ENCODE assay signal across 1 cellular context in genomic region chr2:219575566-219576504, GRCh38.
A peak's percentile ranks its signal among the peaks of the same experiment; 100 is the strongest.
TF ChIP-seq lines count a peak whose summit lies in the region.

No MANE protein-coding gene starts in this region.

TF ChIP-seq in K562, 482 proteins besides CTCF, POLR2A, EP300 and RAD21:
- TF ChIP-seq, protein P1, sequence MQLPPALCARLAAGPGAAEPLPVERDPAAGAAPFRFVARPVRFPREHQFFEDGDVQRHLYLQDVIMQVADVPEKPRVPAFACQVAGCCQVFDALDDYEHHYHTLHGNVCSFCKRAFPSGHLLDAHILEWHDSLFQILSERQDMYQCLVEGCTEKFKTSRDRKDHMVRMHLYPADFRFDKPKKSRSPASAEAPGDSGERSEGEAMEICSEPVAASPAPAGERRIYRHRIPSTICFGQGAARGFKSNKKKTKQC (CRISPR knock-in tag; IDR thresholded peaks at IDR 0.05) = no peak
- TF ChIP-seq, protein P2, sequence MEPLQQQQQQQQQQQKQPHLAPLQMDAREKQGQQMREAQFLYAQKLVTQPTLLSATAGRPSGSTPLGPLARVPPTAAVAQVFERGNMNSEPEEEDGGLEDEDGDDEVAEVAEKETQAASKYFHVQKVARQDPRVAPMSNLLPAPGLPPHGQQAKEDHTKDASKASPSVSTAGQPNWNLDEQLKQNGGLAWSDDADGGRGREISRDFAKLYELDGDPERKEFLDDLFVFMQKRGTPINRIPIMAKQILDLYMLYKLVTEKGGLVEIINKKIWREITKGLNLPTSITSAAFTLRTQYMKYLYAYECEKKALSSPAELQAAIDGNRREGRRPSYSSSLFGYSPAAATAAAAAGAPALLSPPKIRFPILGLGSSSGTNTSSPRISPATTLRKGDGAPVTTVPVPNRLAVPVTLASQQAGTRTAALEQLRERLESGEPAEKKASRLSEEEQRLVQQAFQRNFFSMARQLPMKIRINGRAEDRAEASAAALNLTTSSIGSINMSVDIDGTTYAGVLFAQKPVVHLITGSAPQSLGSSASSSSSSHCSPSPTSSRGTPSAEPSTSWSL (CRISPR knock-in tag; IDR thresholded peaks at IDR 0.05; ENCODE audit: borderline replicate concordance) = no peak
- TF ChIP-seq CEBPB (tag; IDR thresholded peaks at IDR 0.05) (peak; percentile 50; the same call in 1 of the 2 replicates), FOXA3 (CRISPR knock-in tag; conservative IDR thresholded peaks at IDR 0.05 in 1 of 2, IDR thresholded peaks at IDR 0.05 in 1 of 2) (no peak), ARID2 (IDR thresholded peaks at IDR 0.05) (no peak), ZMIZ1 (IDR thresholded peaks at IDR 0.05; ENCODE audit: low read depth in 2 of 2, low read length in 2 of 2) (no peak), CBFA2T2 (conservative IDR thresholded peaks at IDR 0.05) (peak; percentile 48), L3MBTL2 (IDR thresholded peaks at IDR 0.05) (no peak), PKNOX1 (IDR thresholded peaks at IDR 0.05) (0 out of 2 replicates have a peak, but pooled peaks have one; percentile 38), NR2C1 (IDR thresholded peaks at IDR 0.05) (no peak), NR2C1 (tag; IDR thresholded peaks at IDR 0.05) (0 out of 2 replicates have a peak, but pooled peaks have one; percentile 31), BCOR (IDR thresholded peaks at IDR 0.05) (no peak), MEF2D (tag; conservative IDR thresholded peaks at IDR 0.05; ENCODE audit: low read depth) (no peak), FOXJ3 (CRISPR knock-in tag; IDR thresholded peaks at IDR 0.05) (no peak), SMC3 (conservative IDR thresholded peaks at IDR 0.05; ENCODE audit: insufficient read depth, low read depth, low read length) (no peak), CBFA2T3 (IDR thresholded peaks at IDR 0.05) (peak; percentile 64), ZNF740 (CRISPR knock-in tag; IDR thresholded peaks at IDR 0.05) (no peak), ZNF740 (tag; IDR thresholded peaks at IDR 0.05) (no peak), CREM (IDR thresholded peaks at IDR 0.05; ENCODE audit: low read depth) (no peak), NCOR1 (IDR thresholded peaks at IDR 0.05) (peak; percentile 24; the same call in 1 of the 2 replicates), POLR3A (IDR thresholded peaks at IDR 0.05; ENCODE audit: borderline replicate concordance, extremely low read depth, insufficient read depth, insufficient read length) (no peak), KAT8 (IDR thresholded peaks at IDR 0.05; ENCODE audit: low read depth) (no peak), OTX1 (CRISPR knock-in tag; IDR thresholded peaks at IDR 0.05) (no peak)
- TF ChIP-seq, protein P3, sequence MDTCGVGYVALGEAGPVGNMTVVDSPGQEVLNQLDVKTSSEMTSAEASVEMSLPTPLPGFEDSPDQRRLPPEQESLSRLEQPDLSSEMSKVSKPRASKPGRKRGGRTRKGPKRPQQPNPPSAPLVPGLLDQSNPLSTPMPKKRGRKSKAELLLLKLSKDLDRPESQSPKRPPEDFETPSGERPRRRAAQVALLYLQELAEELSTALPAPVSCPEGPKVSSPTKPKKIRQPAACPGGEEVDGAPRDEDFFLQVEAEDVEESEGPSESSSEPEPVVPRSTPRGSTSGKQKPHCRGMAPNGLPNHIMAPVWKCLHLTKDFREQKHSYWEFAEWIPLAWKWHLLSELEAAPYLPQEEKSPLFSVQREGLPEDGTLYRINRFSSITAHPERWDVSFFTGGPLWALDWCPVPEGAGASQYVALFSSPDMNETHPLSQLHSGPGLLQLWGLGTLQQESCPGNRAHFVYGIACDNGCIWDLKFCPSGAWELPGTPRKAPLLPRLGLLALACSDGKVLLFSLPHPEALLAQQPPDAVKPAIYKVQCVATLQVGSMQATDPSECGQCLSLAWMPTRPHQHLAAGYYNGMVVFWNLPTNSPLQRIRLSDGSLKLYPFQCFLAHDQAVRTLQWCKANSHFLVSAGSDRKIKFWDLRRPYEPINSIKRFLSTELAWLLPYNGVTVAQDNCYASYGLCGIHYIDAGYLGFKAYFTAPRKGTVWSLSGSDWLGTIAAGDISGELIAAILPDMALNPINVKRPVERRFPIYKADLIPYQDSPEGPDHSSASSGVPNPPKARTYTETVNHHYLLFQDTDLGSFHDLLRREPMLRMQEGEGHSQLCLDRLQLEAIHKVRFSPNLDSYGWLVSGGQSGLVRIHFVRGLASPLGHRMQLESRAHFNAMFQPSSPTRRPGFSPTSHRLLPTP (IDR thresholded peaks at IDR 0.05; ENCODE audit: borderline replicate concordance, extremely low read depth, insufficient read length) = no peak
